2 cellular contexts compared by ENCODE assay signal in the genomic region with DNA sequence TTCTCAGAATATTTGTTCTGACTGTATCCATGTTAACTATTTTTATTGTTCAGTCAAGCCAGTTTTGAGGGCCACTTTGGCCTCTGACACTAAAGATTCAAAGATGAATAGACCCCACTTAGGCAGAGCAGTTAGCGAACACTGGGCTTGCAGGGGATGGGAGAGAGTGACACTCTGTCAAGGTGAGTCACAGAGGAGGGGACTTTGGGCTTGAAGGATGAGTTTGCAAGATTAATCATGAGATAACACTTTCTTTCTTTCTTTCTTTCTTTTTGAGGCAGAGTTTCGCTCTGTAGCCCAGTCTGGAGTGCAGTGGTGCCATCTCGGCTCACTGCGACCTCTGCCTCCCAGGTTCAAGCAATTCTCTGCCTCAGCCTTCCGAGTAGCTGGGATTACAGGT.
TF ChIP-seq lines count a peak whose summit lies in the region.

No MANE protein-coding gene starts in this region.

TF ChIP-seq in GM23338, 12 proteins besides CTCF, POLR2A, EP300 and RAD21:
- TF ChIP-seq EZH2phosphoT487 (IDR thresholded peaks at IDR 0.05; ENCODE audit: unreplicated experiment): no peak
- no peak for TF ChIP-seq STAT1 (IDR thresholded peaks at IDR 0.05; ENCODE audit: unreplicated experiment)
- no peak for TF ChIP-seq ZNF114 (CRISPR knock-in tag; IDR thresholded peaks at IDR 0.05)

TF ChIP-seq in K562, 482 proteins besides CTCF, POLR2A, EP300 and RAD21 (continues in another document):
- no peak for TF ChIP-seq BRCA1 (IDR thresholded peaks at IDR 0.05)
- TF ChIP-seq BRCA1 (CRISPR knock-in tag; IDR thresholded peaks at IDR 0.05): no peak
- no peak for TF ChIP-seq ZNF431 (CRISPR knock-in tag; IDR thresholded peaks at IDR 0.05)
- no peak for TF ChIP-seq NR2C1 (IDR thresholded peaks at IDR 0.05)
- no peak for TF ChIP-seq NR2C1 (tag; IDR thresholded peaks at IDR 0.05)
- no peak for TF ChIP-seq NFIC (IDR thresholded peaks at IDR 0.05)
- no peak for TF ChIP-seq ZNF408 (CRISPR knock-in tag; IDR thresholded peaks at IDR 0.05; ENCODE audit: low read depth)
- peak; percentile 63 for TF ChIP-seq MAFG (tag; conservative IDR thresholded peaks at IDR 0.05)
- TF ChIP-seq ETV5 (CRISPR knock-in tag; IDR thresholded peaks at IDR 0.05; ENCODE audit: low read depth): no peak
- TF ChIP-seq MYC (IDR thresholded peaks at IDR 0.05; ENCODE audit: low read depth, low read length): no peak
- no peak for TF ChIP-seq MYC (CRISPR knock-in tag; IDR thresholded peaks at IDR 0.05; ENCODE audit: borderline replicate concordance, low read depth)
- peak; percentile 79 for TF ChIP-seq FOSL1 (tag; conservative IDR thresholded peaks at IDR 0.05)
- TF ChIP-seq KDM2B (CRISPR knock-in tag; IDR thresholded peaks at IDR 0.05): no peak
- peak; percentile 84 for TF ChIP-seq ZNF316 (IDR thresholded peaks at IDR 0.05)
- no peak for TF ChIP-seq ZZZ3 (IDR thresholded peaks at IDR 0.05)
- peak; percentile 85 for TF ChIP-seq C11orf30 (IDR thresholded peaks at IDR 0.05; ENCODE audit: low read depth)
- TF ChIP-seq ZNF436 (CRISPR knock-in tag; IDR thresholded peaks at IDR 0.05): no peak
- no peak for TF ChIP-seq HOXB6 (CRISPR knock-in tag; IDR thresholded peaks at IDR 0.05; ENCODE audit: borderline replicate concordance)
- TF ChIP-seq, protein P1, sequence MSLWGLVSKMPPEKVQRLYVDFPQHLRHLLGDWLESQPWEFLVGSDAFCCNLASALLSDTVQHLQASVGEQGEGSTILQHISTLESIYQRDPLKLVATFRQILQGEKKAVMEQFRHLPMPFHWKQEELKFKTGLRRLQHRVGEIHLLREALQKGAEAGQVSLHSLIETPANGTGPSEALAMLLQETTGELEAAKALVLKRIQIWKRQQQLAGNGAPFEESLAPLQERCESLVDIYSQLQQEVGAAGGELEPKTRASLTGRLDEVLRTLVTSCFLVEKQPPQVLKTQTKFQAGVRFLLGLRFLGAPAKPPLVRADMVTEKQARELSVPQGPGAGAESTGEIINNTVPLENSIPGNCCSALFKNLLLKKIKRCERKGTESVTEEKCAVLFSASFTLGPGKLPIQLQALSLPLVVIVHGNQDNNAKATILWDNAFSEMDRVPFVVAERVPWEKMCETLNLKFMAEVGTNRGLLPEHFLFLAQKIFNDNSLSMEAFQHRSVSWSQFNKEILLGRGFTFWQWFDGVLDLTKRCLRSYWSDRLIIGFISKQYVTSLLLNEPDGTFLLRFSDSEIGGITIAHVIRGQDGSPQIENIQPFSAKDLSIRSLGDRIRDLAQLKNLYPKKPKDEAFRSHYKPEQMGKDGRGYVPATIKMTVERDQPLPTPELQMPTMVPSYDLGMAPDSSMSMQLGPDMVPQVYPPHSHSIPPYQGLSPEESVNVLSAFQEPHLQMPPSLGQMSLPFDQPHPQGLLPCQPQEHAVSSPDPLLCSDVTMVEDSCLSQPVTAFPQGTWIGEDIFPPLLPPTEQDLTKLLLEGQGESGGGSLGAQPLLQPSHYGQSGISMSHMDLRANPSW (CRISPR knock-in tag; IDR thresholded peaks at IDR 0.05): no peak
- TF ChIP-seq, protein P2, sequence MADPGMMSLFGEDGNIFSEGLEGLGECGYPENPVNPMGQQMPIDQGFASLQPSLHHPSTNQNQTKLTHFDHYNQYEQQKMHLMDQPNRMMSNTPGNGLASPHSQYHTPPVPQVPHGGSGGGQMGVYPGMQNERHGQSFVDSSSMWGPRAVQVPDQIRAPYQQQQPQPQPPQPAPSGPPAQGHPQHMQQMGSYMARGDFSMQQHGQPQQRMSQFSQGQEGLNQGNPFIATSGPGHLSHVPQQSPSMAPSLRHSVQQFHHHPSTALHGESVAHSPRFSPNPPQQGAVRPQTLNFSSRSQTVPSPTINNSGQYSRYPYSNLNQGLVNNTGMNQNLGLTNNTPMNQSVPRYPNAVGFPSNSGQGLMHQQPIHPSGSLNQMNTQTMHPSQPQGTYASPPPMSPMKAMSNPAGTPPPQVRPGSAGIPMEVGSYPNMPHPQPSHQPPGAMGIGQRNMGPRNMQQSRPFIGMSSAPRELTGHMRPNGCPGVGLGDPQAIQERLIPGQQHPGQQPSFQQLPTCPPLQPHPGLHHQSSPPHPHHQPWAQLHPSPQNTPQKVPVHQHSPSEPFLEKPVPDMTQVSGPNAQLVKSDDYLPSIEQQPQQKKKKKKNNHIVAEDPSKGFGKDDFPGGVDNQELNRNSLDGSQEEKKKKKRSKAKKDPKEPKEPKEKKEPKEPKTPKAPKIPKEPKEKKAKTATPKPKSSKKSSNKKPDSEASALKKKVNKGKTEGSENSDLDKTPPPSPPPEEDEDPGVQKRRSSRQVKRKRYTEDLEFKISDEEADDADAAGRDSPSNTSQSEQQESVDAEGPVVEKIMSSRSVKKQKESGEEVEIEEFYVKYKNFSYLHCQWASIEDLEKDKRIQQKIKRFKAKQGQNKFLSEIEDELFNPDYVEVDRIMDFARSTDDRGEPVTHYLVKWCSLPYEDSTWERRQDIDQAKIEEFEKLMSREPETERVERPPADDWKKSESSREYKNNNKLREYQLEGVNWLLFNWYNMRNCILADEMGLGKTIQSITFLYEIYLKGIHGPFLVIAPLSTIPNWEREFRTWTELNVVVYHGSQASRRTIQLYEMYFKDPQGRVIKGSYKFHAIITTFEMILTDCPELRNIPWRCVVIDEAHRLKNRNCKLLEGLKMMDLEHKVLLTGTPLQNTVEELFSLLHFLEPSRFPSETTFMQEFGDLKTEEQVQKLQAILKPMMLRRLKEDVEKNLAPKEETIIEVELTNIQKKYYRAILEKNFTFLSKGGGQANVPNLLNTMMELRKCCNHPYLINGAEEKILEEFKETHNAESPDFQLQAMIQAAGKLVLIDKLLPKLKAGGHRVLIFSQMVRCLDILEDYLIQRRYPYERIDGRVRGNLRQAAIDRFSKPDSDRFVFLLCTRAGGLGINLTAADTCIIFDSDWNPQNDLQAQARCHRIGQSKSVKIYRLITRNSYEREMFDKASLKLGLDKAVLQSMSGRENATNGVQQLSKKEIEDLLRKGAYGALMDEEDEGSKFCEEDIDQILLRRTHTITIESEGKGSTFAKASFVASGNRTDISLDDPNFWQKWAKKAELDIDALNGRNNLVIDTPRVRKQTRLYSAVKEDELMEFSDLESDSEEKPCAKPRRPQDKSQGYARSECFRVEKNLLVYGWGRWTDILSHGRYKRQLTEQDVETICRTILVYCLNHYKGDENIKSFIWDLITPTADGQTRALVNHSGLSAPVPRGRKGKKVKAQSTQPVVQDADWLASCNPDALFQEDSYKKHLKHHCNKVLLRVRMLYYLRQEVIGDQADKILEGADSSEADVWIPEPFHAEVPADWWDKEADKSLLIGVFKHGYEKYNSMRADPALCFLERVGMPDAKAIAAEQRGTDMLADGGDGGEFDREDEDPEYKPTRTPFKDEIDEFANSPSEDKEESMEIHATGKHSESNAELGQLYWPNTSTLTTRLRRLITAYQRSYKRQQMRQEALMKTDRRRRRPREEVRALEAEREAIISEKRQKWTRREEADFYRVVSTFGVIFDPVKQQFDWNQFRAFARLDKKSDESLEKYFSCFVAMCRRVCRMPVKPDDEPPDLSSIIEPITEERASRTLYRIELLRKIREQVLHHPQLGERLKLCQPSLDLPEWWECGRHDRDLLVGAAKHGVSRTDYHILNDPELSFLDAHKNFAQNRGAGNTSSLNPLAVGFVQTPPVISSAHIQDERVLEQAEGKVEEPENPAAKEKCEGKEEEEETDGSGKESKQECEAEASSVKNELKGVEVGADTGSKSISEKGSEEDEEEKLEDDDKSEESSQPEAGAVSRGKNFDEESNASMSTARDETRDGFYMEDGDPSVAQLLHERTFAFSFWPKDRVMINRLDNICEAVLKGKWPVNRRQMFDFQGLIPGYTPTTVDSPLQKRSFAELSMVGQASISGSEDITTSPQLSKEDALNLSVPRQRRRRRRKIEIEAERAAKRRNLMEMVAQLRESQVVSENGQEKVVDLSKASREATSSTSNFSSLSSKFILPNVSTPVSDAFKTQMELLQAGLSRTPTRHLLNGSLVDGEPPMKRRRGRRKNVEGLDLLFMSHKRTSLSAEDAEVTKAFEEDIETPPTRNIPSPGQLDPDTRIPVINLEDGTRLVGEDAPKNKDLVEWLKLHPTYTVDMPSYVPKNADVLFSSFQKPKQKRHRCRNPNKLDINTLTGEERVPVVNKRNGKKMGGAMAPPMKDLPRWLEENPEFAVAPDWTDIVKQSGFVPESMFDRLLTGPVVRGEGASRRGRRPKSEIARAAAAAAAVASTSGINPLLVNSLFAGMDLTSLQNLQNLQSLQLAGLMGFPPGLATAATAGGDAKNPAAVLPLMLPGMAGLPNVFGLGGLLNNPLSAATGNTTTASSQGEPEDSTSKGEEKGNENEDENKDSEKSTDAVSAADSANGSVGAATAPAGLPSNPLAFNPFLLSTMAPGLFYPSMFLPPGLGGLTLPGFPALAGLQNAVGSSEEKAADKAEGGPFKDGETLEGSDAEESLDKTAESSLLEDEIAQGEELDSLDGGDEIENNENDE (IDR thresholded peaks at IDR 0.05; ENCODE audit: low read depth, low read length): no peak
- TF ChIP-seq SMARCA4 (IDR thresholded peaks at IDR 0.05): peak; percentile 60
- no peak for TF ChIP-seq NFATC3 (IDR thresholded peaks at IDR 0.05)
- TF ChIP-seq ERF (CRISPR knock-in tag; IDR thresholded peaks at IDR 0.05): no peak
- no peak for TF ChIP-seq TARDBP (IDR thresholded peaks at IDR 0.05)
- TF ChIP-seq GMEB1 (CRISPR knock-in tag; IDR thresholded peaks at IDR 0.05): no peak
- TF ChIP-seq MIER1 (IDR thresholded peaks at IDR 0.05; ENCODE audit: low read depth): no peak
- no peak for TF ChIP-seq ZC3H11A (IDR thresholded peaks at IDR 0.05; ENCODE audit: low read depth, low read length)
- TF ChIP-seq, protein P3, sequence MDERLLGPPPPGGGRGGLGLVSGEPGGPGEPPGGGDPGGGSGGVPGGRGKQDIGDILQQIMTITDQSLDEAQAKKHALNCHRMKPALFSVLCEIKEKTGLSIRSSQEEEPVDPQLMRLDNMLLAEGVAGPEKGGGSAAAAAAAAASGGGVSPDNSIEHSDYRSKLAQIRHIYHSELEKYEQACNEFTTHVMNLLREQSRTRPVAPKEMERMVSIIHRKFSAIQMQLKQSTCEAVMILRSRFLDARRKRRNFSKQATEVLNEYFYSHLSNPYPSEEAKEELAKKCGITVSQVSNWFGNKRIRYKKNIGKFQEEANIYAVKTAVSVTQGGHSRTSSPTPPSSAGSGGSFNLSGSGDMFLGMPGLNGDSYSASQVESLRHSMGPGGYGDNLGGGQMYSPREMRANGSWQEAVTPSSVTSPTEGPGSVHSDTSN (CRISPR knock-in tag; IDR thresholded peaks at IDR 0.05; ENCODE audit: low read depth): no peak
- TF ChIP-seq, protein P3 (tag; conservative IDR thresholded peaks at IDR 0.05; ENCODE audit: low read depth): no peak
- no peak for TF ChIP-seq ZNF253 (CRISPR knock-in tag; conservative IDR thresholded peaks at IDR 0.05)
- no peak for TF ChIP-seq ZFX (CRISPR knock-in tag; IDR thresholded peaks at IDR 0.05)
- TF ChIP-seq, protein P4, sequence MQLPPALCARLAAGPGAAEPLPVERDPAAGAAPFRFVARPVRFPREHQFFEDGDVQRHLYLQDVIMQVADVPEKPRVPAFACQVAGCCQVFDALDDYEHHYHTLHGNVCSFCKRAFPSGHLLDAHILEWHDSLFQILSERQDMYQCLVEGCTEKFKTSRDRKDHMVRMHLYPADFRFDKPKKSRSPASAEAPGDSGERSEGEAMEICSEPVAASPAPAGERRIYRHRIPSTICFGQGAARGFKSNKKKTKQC (CRISPR knock-in tag; IDR thresholded peaks at IDR 0.05): no peak
- TF ChIP-seq CBFA2T3 (IDR thresholded peaks at IDR 0.05): no peak
- peak; percentile 69; the same call in 1 of the 2 replicates for TF ChIP-seq SMARCE1 (IDR thresholded peaks at IDR 0.05)
- TF ChIP-seq BDP1 (IDR thresholded peaks at IDR 0.05; ENCODE audit: insufficient read depth, insufficient read length): no peak
- no peak for TF ChIP-seq FOXK2 (conservative IDR thresholded peaks at IDR 0.05 in 1 of 2, IDR thresholded peaks at IDR 0.05 in 1 of 2; ENCODE audit: low read depth in 2 of 2)
- no peak for TF ChIP-seq ESRRB (CRISPR knock-in tag; IDR thresholded peaks at IDR 0.05; ENCODE audit: borderline replicate concordance)
- TF ChIP-seq HDAC1 (IDR thresholded peaks at IDR 0.05): no peak
- TF ChIP-seq SIN3B (IDR thresholded peaks at IDR 0.05; ENCODE audit: low read depth): no peak
- TF ChIP-seq SAP30 (IDR thresholded peaks at IDR 0.05; ENCODE audit: borderline replicate concordance, insufficient read depth, low read depth, low read length, poor library complexity, severe bottlenecking): no peak
- TF ChIP-seq, protein P5, sequence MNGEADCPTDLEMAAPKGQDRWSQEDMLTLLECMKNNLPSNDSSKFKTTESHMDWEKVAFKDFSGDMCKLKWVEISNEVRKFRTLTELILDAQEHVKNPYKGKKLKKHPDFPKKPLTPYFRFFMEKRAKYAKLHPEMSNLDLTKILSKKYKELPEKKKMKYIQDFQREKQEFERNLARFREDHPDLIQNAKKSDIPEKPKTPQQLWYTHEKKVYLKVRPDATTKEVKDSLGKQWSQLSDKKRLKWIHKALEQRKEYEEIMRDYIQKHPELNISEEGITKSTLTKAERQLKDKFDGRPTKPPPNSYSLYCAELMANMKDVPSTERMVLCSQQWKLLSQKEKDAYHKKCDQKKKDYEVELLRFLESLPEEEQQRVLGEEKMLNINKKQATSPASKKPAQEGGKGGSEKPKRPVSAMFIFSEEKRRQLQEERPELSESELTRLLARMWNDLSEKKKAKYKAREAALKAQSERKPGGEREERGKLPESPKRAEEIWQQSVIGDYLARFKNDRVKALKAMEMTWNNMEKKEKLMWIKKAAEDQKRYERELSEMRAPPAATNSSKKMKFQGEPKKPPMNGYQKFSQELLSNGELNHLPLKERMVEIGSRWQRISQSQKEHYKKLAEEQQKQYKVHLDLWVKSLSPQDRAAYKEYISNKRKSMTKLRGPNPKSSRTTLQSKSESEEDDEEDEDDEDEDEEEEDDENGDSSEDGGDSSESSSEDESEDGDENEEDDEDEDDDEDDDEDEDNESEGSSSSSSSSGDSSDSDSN (IDR thresholded peaks at IDR 0.05; ENCODE audit: borderline replicate concordance in 1 of 2, low read depth in 2 of 2, low read length in 2 of 2): no peak
